Comparison of ENCODE assay signal across 8 cellular contexts in the genomic region with DNA sequence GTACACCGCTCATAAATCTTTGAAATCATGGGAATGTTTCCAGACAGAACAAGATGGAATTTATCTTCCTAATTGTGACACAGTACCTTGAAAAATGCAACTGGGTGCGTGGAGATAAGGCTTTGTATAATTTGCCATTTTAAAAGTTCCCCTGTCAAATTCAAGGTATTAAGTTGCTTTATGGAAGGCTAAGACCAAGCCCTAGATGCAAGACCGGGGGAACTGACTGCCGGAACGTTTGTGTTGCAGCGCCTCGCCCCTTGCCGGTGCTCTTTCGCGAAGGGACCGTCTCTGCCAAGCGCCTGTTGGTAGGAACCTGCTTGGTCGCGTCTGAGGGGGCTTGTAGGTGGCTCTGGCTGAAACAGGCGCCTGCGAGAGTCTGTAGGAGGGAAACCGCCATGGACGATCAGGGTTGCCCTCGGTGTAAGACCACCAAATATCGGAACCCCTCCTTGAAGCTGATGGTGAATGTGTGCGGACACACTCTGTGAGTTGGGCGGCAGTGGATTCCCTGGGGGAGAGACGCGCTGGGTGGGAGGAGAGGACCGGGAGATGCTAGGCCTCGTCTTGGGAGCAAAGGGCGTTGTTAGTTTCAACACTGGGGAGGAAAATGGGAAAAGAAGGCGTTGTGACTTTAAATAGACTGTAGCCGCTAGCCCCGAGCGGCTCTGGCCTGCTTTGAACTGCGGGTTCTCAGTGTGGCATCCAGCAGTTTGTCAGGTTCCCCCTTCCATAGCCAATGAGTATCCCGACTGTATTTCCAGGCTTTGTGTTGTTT. TPM values are rescaled to one million over a fixed set of nuclear protein-coding genes. Genes with fewer than 3 reads are reported as not detected.
DNase-seq lines count a peak whose midpoint lies in the region; ATAC-seq and TF ChIP-seq lines count a peak whose summit lies in the region.

A gene (plus strand): TSS at position 297 of the 778 bp plus-strand sequence. CDS start 102 bp downstream, at position 399.

- peak; percentile 49 for DNase-seq in GM19238 (ENCODE audit: insufficient read length, low spot score)
- peak; percentile 75 for DNase-seq in NCI-H524 treated with DMSO at 0.1 percent for 48 hours (lab: John Stamatoyannopoulos, UW)
- peak; percentile 66 to 69 for DNase-seq in activated CD4-positive, alpha-beta T cell treated with anti-CD3 and anti-CD28 coated beads, Interleukin-2, amount 50 U/mL, for 4 hours
- peak; percentile 92 for DNase-seq in ecto neural progenitor cell (ENCODE audit: low spot score)
- DNase-seq in lung (ENCODE audit: low spot score) = peak; percentile 78
- DNase-seq in stimulated activated CD4-positive, alpha-beta T cell treated with anti-CD3 and anti-CD28 coated beads, TNF-alpha, amount 100 ng/mL, for 4 hours (ENCODE audit: low read depth in 3 of 3) = peak; percentile 55 to 68 (median 60)

- H3K27ac ChIP-seq in BLaER1 (peak within 1 kb of the TSS; percentile 82), lung (ENCODE audit: low read depth in 1 of 2, low read length in 1 of 2) (peak within 1 kb of the TSS; percentile 51 to 68)

- peak within 1 kb of the TSS; percentile 91 for H3K9ac ChIP-seq in BLaER1

- H3K36me3 ChIP-seq in BLaER1 = no peaks in the 10 kb centered on the region
- no peaks in the 10 kb centered on the region for H3K36me3 ChIP-seq in lung (ENCODE audit: control insufficient read depth in 2 of 2, insufficient read depth in 2 of 2, low read length in 2 of 2)

- no peak for TF ChIP-seq CTCF in lung (IDR thresholded peaks at IDR 0.05; ENCODE audit: control extremely low read depth, extremely low read depth)

- 3% methylated on average over 33 of the region's 33 CpGs for WGBS in lung, 2 donors

- H3K9me3 ChIP-seq in BLaER1 = no peaks in the 10 kb centered on the region
- H3K9me3 ChIP-seq in lung (ENCODE audit: control insufficient read depth in 2 of 2, insufficient read depth in 1 of 2, low read length in 1 of 2) = no peaks in the 10 kb centered on the region

- peaks cover 31% of the 10 kb centered on the region for H4K20me1 ChIP-seq in BLaER1

- ATAC-seq in HG03457 (IDR thresholded peaks at IDR 0.05; ENCODE audit: unreplicated experiment) = peak; percentile 84
- peak; percentile 87 for ATAC-seq in lung (ENCODE audit: insufficient read depth, low FRiP score)

- peak within 1 kb of the TSS; percentile 92 for H3K4me3 ChIP-seq in BLaER1
- peak within 1 kb of the TSS; percentile 70 for H3K4me3 ChIP-seq in lung

- peak within 1 kb of the TSS; percentile 93 for H3K4me2 ChIP-seq in BLaER1

- H3K4me1 ChIP-seq in BLaER1 (peaks cover 21% of the 10 kb centered on the region), lung (ENCODE audit: control insufficient read depth in 2 of 2, insufficient read depth in 2 of 2, low read length in 2 of 2) (peaks cover 1 to 4% of the 10 kb centered on the region in 2 donors)

- H3K27me3 ChIP-seq in BLaER1 = no peaks in the 10 kb centered on the region
- H3K27me3 ChIP-seq in lung (ENCODE audit: control insufficient read depth, insufficient read depth) = no peaks in the 10 kb centered on the region

RNA-seq across cellular contexts. Expression of the gene that starts here (rescaled TPM):
- 10 to 100 TPM; 25.5 to 85.5 TPM for total RNA-seq in lung
- 10 to 100 TPM; 16.7 to 17.7 TPM for polyA plus RNA-seq in lung

Comparison
In these comparisons a context has a peak if more than half of its experiments do, and no peak if none do; other contexts are left out.
1. Peak in every context shown above with its lines: DNase-seq, ATAC-seq, H3K4me3 ChIP-seq and H3K27ac ChIP-seq.